In genomic region chr15:53693729-53694533, GRCh38 we compare ENCODE assay signal across 17 cellular contexts.
DNase-seq lines count a peak whose midpoint lies in the region; ATAC-seq and TF ChIP-seq lines count a peak whose summit lies in the region.
"Had no signal": no experiment of that assay in that cellular context is flagged by ENCODE, and none has a peak within 500 bp of the region (broad histone marks: within the 10 kb centered on the region; RNA-seq: fewer than 3 reads in every experiment).

No MANE protein-coding gene starts in this region.

- DNase-seq in G401 (ENCODE audit: low spot score) (peak; percentile 66), adrenal gland (peak; percentile 23 to 54 (median 39)), left ventricle myocardium inferior (peak; percentile 22), progenitor cell of endocrine pancreas (ENCODE audit: low spot score, unreplicated experiment) (no peak), esophagus squamous epithelium (lab: John Stamatoyannopoulos, UW) (no peak), SIG-M5 (lab: John Stamatoyannopoulos, UW) (no peak)
- DNase-seq in activated naive CD8-positive, alpha-beta T cell treated with anti-CD3 and anti-CD28 coated beads, Interleukin-2, amount 50 U/mL, for 24 hours, result no peak
- DNase-seq: activated CD4-positive, alpha-beta T cell treated with anti-CD3 and anti-CD28 coated beads, Interleukin-2, amount 50 U/mL, for 1 hour; DMS 273 treated with DMSO at 0.1 percent for 48 hours; endodermal cell; H7; naive thymus-derived CD4-positive, alpha-beta T cell; NCI-H1436 treated with DMSO at 0.1 percent for 48 hours; small intestine had no signal

- intact Hi-C loops in adrenal gland (cut with DNase I) (no loop called here), left ventricle myocardium inferior (cut with micrococcal nuclease) (no loop called here), esophagus squamous epithelium (cut with DNase I) (no loop called here)

- peaks cover 25% of the 10 kb centered on the region for H3K4me1 Mint-ChIP-seq in progenitor cell of endocrine pancreas (ENCODE audit: low read depth)
- no peaks in the 10 kb centered on the region for H3K4me1 Mint-ChIP-seq in activated naive CD8-positive, alpha-beta T cell treated with anti-CD3 and anti-CD28 coated beads, Interleukin-2, amount 50 U/mL, for 24 hours
- H3K4me1 Mint-ChIP-seq: naive thymus-derived CD4-positive, alpha-beta T cell had no signal

- H3K36me3 Mint-ChIP-seq in progenitor cell of endocrine pancreas (ENCODE audit: insufficient read depth), result peaks cover 35% of the 10 kb centered on the region
- H3K36me3 Mint-ChIP-seq in activated naive CD8-positive, alpha-beta T cell treated with anti-CD3 and anti-CD28 coated beads, Interleukin-2, amount 50 U/mL, for 24 hours (ENCODE audit: low read depth), result no peaks in the 10 kb centered on the region
- H3K36me3 Mint-ChIP-seq: naive thymus-derived CD4-positive, alpha-beta T cell had no signal

- no peaks in the 10 kb centered on the region for H3K4me1 ChIP-seq in adrenal gland (replicated peaks in 1 of 2)
- H3K4me1 ChIP-seq in left ventricle myocardium inferior, result peaks cover 8% of the 10 kb centered on the region
- H3K4me1 ChIP-seq in esophagus squamous epithelium, result peaks cover 0 to 7% (median 0%) of the 10 kb centered on the region in 3 donors
- H3K4me1 ChIP-seq: ascending aorta had no signal

- no peak overlapping the region for H3K4me3 Mint-ChIP-seq in progenitor cell of endocrine pancreas (ENCODE audit: low read depth)
- no peak overlapping the region for H3K4me3 Mint-ChIP-seq in activated naive CD8-positive, alpha-beta T cell treated with anti-CD3 and anti-CD28 coated beads, Interleukin-2, amount 50 U/mL, for 24 hours
- H3K4me3 Mint-ChIP-seq: activated T-helper 1 cell treated with anti-CD3 and anti-CD28 coated beads, Interleukin-12 subunit alpha, Interleukin-12 subunit beta, Interleukin-2, Interleukin-4 antibody, amounts not matched to agents 30 ng/mL and 10 ng/mL and 1 ng/mL, durations not matched to agents 14 hours and 24 hours and 36 hours; endodermal cell; naive thymus-derived CD4-positive, alpha-beta T cell had no signal

- TF ChIP-seq POLR2A in adrenal gland (IDR thresholded peaks at IDR 0.05) (no peak), esophagus squamous epithelium (IDR thresholded peaks at IDR 0.05) (no peak)

- 29 to 40% (median 35%) methylated on average over 7 of the region's 7 CpGs for WGBS in adrenal gland, 4 donors
- 17 to 21% methylated on average over 6 to 7 of the region's 7 CpGs for WGBS in esophagus squamous epithelium, 2 donors

- peaks cover 4% of the 10 kb centered on the region for H3K9me3 Mint-ChIP-seq in progenitor cell of endocrine pancreas (ENCODE audit: low read depth)
- peaks cover 5% of the 10 kb centered on the region for H3K9me3 Mint-ChIP-seq in activated naive CD8-positive, alpha-beta T cell treated with anti-CD3 and anti-CD28 coated beads, Interleukin-2, amount 50 U/mL, for 24 hours
- H3K9me3 Mint-ChIP-seq: endodermal cell had no signal

- H3K9me3 ChIP-seq in adrenal gland (replicated peaks in 1 of 3) (no peaks in the 10 kb centered on the region), left ventricle myocardium inferior (replicated peaks) (peaks cover 3% of the 10 kb centered on the region), esophagus squamous epithelium (no peaks in the 10 kb centered on the region)
- H3K9me3 ChIP-seq: ascending aorta had no signal

- peak overlapping the region; percentile 18 for H3K27ac Mint-ChIP-seq in progenitor cell of endocrine pancreas
- H3K27ac Mint-ChIP-seq in activated naive CD8-positive, alpha-beta T cell treated with anti-CD3 and anti-CD28 coated beads, Interleukin-2, amount 50 U/mL, for 24 hours, result no peak overlapping the region
- H3K27ac Mint-ChIP-seq: activated T-helper 1 cell treated with anti-CD3 and anti-CD28 coated beads, Interleukin-12 subunit alpha, Interleukin-12 subunit beta, Interleukin-2, Interleukin-4 antibody, amounts not matched to agents 30 ng/mL and 10 ng/mL and 1 ng/mL, durations not matched to agents 14 hours and 24 hours and 36 hours; endodermal cell; naive thymus-derived CD4-positive, alpha-beta T cell had no signal

- H3K36me3 ChIP-seq in adrenal gland (replicated peaks in 1 of 2) (no peaks in the 10 kb centered on the region), left ventricle myocardium inferior (no peaks in the 10 kb centered on the region), esophagus squamous epithelium (no peaks in the 10 kb centered on the region)
- H3K36me3 ChIP-seq: ascending aorta had no signal

- no peak overlapping the region for H3K27ac ChIP-seq in adrenal gland
- H3K27ac ChIP-seq in left ventricle myocardium inferior (replicated peaks), result no peak overlapping the region
- no peak overlapping the region for H3K27ac ChIP-seq in esophagus squamous epithelium
- H3K27ac ChIP-seq: ascending aorta had no signal

- ATAC-seq in HG02623 (IDR thresholded peaks at IDR 0.05; ENCODE audit: unreplicated experiment), result no peak
- ATAC-seq in activated naive CD8-positive, alpha-beta T cell treated with anti-CD3 and anti-CD28 coated beads, Interleukin-2, amount 50 U/mL, for 24 hours, result no peak
- ATAC-seq: naive thymus-derived CD4-positive, alpha-beta T cell had no signal

- H3K27me3 ChIP-seq in adrenal gland (no peaks in the 10 kb centered on the region), left ventricle myocardium inferior (ENCODE audit: low read depth) (no peaks in the 10 kb centered on the region), esophagus squamous epithelium (no peaks in the 10 kb centered on the region)
- H3K27me3 ChIP-seq: ascending aorta had no signal

- no peaks in the 10 kb centered on the region for H3K27me3 Mint-ChIP-seq in progenitor cell of endocrine pancreas
- no peaks in the 10 kb centered on the region for H3K27me3 Mint-ChIP-seq in activated naive CD8-positive, alpha-beta T cell treated with anti-CD3 and anti-CD28 coated beads, Interleukin-2, amount 50 U/mL, for 24 hours

- in situ Hi-C loops in G401 (cut with HindIII; ENCODE audit: low sequenced_read_pairs), result no loop called here

- TF ChIP-seq CTCF in adrenal gland (IDR thresholded peaks at IDR 0.05), result no peak
- TF ChIP-seq CTCF in left ventricle myocardium inferior (IDR thresholded peaks at IDR 0.05; ENCODE audit: borderline replicate concordance), result no peak
- TF ChIP-seq CTCF in progenitor cell of endocrine pancreas (IDR thresholded peaks at IDR 0.05; ENCODE audit: unreplicated experiment), result no peak
- no peak for TF ChIP-seq CTCF in esophagus squamous epithelium (IDR thresholded peaks at IDR 0.05)

- H3K4me3 ChIP-seq in adrenal gland (no peak overlapping the region), left ventricle myocardium inferior (peak overlapping the region; percentile 27), esophagus squamous epithelium (no peak overlapping the region)
- H3K4me3 ChIP-seq: ascending aorta had no signal

Comparison
In these comparisons a context has a peak if more than half of its experiments do, and no peak if none do; other contexts are left out.
1. DNase-seq: peak in G401 (single experiment), adrenal gland (7 of 7) and left ventricle myocardium inferior (single experiment); none in progenitor cell of endocrine pancreas (single experiment), esophagus squamous epithelium (single experiment), SIG-M5 (single experiment) and activated naive CD8-positive, alpha-beta T cell treated with anti-CD3 and anti-CD28 coated beads, Interleukin-2, amount 50 U/mL, for 24 hours (single experiment).